Comparison of ENCODE assay signal across 1 cellular context in the genomic region with DNA sequence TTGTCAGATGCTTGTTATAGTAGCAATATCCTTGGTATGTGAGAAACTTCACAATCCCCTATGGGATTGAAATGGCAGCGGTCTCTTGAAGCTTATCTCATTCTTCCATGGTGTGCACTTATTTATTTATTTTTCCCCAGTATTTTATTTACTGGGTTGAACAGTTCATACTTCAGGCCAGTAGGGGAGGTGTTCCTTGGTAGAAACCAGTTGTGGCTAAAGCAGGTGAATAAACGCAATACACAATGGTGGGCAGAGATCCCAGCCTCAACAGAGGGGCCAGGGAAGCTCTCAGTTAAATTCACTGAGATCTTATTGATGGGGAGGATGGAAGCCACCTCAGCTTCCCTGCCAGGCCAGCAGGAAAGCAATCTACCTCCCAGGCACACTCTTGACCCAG.
TF ChIP-seq lines count a peak whose summit lies in the region.

No MANE protein-coding gene starts in this region.

TF ChIP-seq in K562, 482 proteins besides CTCF, POLR2A, EP300 and RAD21:
- TF ChIP-seq NR2F6 (CRISPR knock-in tag; IDR thresholded peaks at IDR 0.05), result no peak
- TF ChIP-seq ATF1 (CRISPR knock-in tag; IDR thresholded peaks at IDR 0.05), result no peak
- no peak for TF ChIP-seq ATF1 (tag; IDR thresholded peaks at IDR 0.05)
- TF ChIP-seq POLR3A (IDR thresholded peaks at IDR 0.05; ENCODE audit: borderline replicate concordance, extremely low read depth, insufficient read depth, insufficient read length), result no peak
- TF ChIP-seq, protein P1, sequence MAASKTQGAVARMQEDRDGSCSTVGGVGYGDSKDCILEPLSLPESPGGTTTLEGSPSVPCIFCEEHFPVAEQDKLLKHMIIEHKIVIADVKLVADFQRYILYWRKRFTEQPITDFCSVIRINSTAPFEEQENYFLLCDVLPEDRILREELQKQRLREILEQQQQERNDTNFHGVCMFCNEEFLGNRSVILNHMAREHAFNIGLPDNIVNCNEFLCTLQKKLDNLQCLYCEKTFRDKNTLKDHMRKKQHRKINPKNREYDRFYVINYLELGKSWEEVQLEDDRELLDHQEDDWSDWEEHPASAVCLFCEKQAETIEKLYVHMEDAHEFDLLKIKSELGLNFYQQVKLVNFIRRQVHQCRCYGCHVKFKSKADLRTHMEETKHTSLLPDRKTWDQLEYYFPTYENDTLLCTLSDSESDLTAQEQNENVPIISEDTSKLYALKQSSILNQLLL (CRISPR knock-in tag; IDR thresholded peaks at IDR 0.05; ENCODE audit: borderline replicate concordance), result no peak
- no peak for TF ChIP-seq ZNF165 (CRISPR knock-in tag; IDR thresholded peaks at IDR 0.05; ENCODE audit: borderline replicate concordance)
